Comparison of ENCODE assay signal across 30 cellular contexts in the genomic region with DNA sequence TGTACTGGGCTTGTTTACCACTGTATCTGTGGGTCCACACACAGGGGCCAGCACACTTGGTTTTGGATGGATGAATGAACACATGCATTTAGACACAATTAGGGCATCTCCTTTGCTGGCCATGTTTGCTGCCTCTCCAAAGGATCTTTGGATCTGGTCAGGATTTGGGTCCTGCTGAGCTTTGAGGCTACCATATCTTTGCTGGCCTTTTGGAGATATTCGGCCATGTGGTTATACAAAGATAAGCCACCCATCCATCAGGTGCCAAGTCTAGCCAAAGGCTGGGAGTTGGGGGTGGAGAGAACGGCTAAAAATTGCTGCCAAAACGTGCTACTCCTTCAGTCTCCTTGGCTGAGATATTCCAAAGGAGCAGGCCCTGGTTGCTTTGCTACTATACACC. TPM values are rescaled to one million over a fixed set of nuclear protein-coding genes. Genes with fewer than 3 reads are reported as not detected.
"Had no signal": no experiment of that assay in that cellular context is flagged by ENCODE, and none has a peak within 500 bp of the region (broad histone marks: within the 10 kb centered on the region; RNA-seq: fewer than 3 reads in every experiment).

No MANE protein-coding gene starts in this region.

- ATAC-seq: activated naive CD8-positive, alpha-beta T cell treated with anti-CD3 and anti-CD28 coated beads, Interleukin-2, amount 50 U/mL, for 24 hours; gastroesophageal sphincter; left colon; naive thymus-derived CD8-positive, alpha-beta T cell had no signal

- H3K4me3 ChIP-seq: colonic mucosa, dorsolateral prefrontal cortex, gastroesophageal sphincter, spleen, transverse colon had no signal

- H3K9me3 ChIP-seq: colonic mucosa, gastroesophageal sphincter, neutrophil, spleen, transverse colon had no signal

- H3K36me3 ChIP-seq: colonic mucosa, gastroesophageal sphincter, neutrophil, spleen, transverse colon had no signal

- DNase-seq: activated CD4-positive, alpha-beta memory T cell treated with anti-CD3 and anti-CD28 coated beads, Interleukin-2, amount 10 ng/mL, durations not matched to agents 7 days and 5 days; activated CD4-positive, alpha-beta T cell treated with anti-CD3 and anti-CD28 coated beads for 1 hour; activated CD4-positive, alpha-beta T cell treated with anti-CD3 and anti-CD28 coated beads, Interleukin-2, amount 10 ng/mL, durations not matched to agents 7 days and 5 days; activated naive CD8-positive, alpha-beta T cell treated with anti-CD3 and anti-CD28 coated beads, Interleukin-2, amount 50 U/mL, for 24 hours; activated T-cell treated with anti-CD3 and anti-CD28 coated beads, Interleukin-2, amount 50 U/mL, for 48 hours; amygdala; colonic mucosa; effector memory CD4-positive, alpha-beta T cell; head of caudate nucleus; hypothalamus; immature natural killer cell; kidney; left colon; mammary epithelial cell; midbrain; naive thymus-derived CD8-positive, alpha-beta T cell; spleen; stimulated activated CD4-positive, alpha-beta T cell treated with anti-CD3 and anti-CD28 coated beads, Interleukin-2, amount 100 ng/mL, for 48 hours; stimulated activated naive CD4-positive, alpha-beta T cell treated with Interleukin-2 at 50 U/mL for 16 hours; SW 1271; T-helper 9 cell; transverse colon had no signal

- H3K27me3 ChIP-seq: colonic mucosa, gastroesophageal sphincter, transverse colon had no signal

- H3K4me1 ChIP-seq: colonic mucosa, spleen, transverse colon had no signal

- H3K27ac ChIP-seq: colonic mucosa, gastroesophageal sphincter, neutrophil, spleen, transverse colon had no signal

RNA-seq across cellular contexts. Expression of a gene that starts 57.6 kb away (rescaled TPM):
- total RNA-seq: activated CD4-positive, alpha-beta memory T cell treated with anti-CD3 and anti-CD28 coated beads, Interleukin-2, amount 10 ng/mL, durations not matched to agents 7 days and 5 days; activated CD4-positive, alpha-beta T cell treated with anti-CD3 and anti-CD28 coated beads, Interleukin-2, amount 10 ng/mL, durations not matched to agents 7 days and 5 days; activated T-helper 2 cell treated with anti-CD3 and anti-CD28 coated beads, Interferon-gamma antibody, Interleukin-2, Interleukin-4, amounts not matched to agents 10 μg/mL and 5 μg/mL and 100 μg/mL, durations not matched to agents 14 hours and 24 hours and 36 hours; colonic mucosa; epithelial cell of proximal tubule; gastroesophageal sphincter; kidney; naive thymus-derived CD8-positive, alpha-beta T cell; osteocyte; posterior vena cava; spleen; transverse colon; WTC11 had no signal
- polyA plus RNA-seq: immature natural killer cell; mammary epithelial cell; naive thymus-derived CD8-positive, alpha-beta T cell; spleen had no signal
